ENCODE assay signal across 13 cellular contexts in the genomic region with DNA sequence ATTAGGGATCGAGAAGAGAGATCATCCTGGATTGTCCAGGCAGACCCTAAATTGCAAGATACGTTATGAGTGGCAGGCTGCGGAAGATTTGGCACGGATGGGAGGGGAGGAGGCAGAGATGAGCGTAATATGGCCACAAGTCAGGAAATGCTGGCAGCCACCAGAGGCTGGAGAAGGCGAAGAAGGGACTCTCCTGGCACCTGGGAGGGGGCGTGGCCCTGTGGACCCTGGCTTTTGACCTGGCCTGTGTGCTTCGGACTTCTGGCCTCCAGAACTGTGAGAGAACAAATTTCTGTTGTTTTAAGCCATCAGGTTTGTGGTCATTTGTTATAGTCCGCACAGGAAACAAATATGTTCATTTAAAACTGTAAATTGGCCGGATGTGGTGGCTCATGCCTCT. TPM values are rescaled to one million over a fixed set of nuclear protein-coding genes. Genes with fewer than 3 reads are reported as not detected.
DNase-seq lines count a peak whose midpoint lies in the region; ATAC-seq and TF ChIP-seq lines count a peak whose summit lies in the region.
"Had no signal": no experiment of that assay in that cellular context is flagged by ENCODE, and none has a peak within 500 bp of the region (broad histone marks: within the 10 kb centered on the region; RNA-seq: fewer than 3 reads in every experiment).

No MANE protein-coding gene starts in this region.

- peaks cover 13% of the 10 kb centered on the region for H3K4me1 Mint-ChIP-seq in activated CD8-positive, alpha-beta T cell treated with anti-CD3 and anti-CD28 coated beads, Interleukin-2, amount 10 ng/mL, durations not matched to agents 7 days and 5 days (ENCODE audit: low read depth)
- H3K4me1 Mint-ChIP-seq in activated CD8-positive, alpha-beta T cell treated with anti-CD3 and anti-CD28 coated beads for 36 hours (ENCODE audit: low read depth), result peaks cover 9% of the 10 kb centered on the region
- H3K4me1 Mint-ChIP-seq in type B pancreatic cell (ENCODE audit: unreplicated experiment), result peaks cover 6% of the 10 kb centered on the region

- no peak overlapping the region for H3K4me3 Mint-ChIP-seq in activated CD8-positive, alpha-beta T cell treated with anti-CD3 and anti-CD28 coated beads, Interleukin-2, amount 10 ng/mL, durations not matched to agents 7 days and 5 days
- H3K4me3 Mint-ChIP-seq in activated CD8-positive, alpha-beta T cell treated with anti-CD3 and anti-CD28 coated beads for 36 hours, result no peak overlapping the region
- H3K4me3 Mint-ChIP-seq in type B pancreatic cell, result no peak overlapping the region
- H3K4me3 Mint-ChIP-seq: CD4-positive, CD25-positive, alpha-beta regulatory T cell had no signal

- POLR2A ChIA-PET in activated CD8-positive, alpha-beta T cell treated with anti-CD3 and anti-CD28 coated beads, Interleukin-2, amount 10 ng/mL, durations not matched to agents 7 days and 5 days (lab: Charles Lee), result no interaction called here
- POLR2A ChIA-PET in activated CD8-positive, alpha-beta T cell treated with anti-CD3 and anti-CD28 coated beads for 36 hours (lab: Charles Lee), result no interaction called here

- peaks cover 15% of the 10 kb centered on the region for H3K27me3 Mint-ChIP-seq in activated CD8-positive, alpha-beta T cell treated with anti-CD3 and anti-CD28 coated beads, Interleukin-2, amount 10 ng/mL, durations not matched to agents 7 days and 5 days (ENCODE audit: low read depth)
- H3K27me3 Mint-ChIP-seq in activated CD8-positive, alpha-beta T cell treated with anti-CD3 and anti-CD28 coated beads for 36 hours, result peaks cover 15% of the 10 kb centered on the region
- H3K27me3 Mint-ChIP-seq in type B pancreatic cell, result peaks cover 3% of the 10 kb centered on the region

- CTCF ChIA-PET in activated CD8-positive, alpha-beta T cell treated with anti-CD3 and anti-CD28 coated beads, Interleukin-2, amount 10 ng/mL, durations not matched to agents 7 days and 5 days (lab: Charles Lee), result no interaction called here
- CTCF ChIA-PET in activated CD8-positive, alpha-beta T cell treated with anti-CD3 and anti-CD28 coated beads for 36 hours (lab: Charles Lee), result no interaction called here

- peak; percentile 9 for DNase-seq in activated CD8-positive, alpha-beta T cell treated with anti-CD3 and anti-CD28 coated beads, Interleukin-2, amount 10 ng/mL, durations not matched to agents 7 days and 5 days
- no peak for DNase-seq in activated CD8-positive, alpha-beta T cell treated with anti-CD3 and anti-CD28 coated beads for 36 hours
- DNase-seq in NCI-H82 (lab: John Stamatoyannopoulos, UW), result peak; percentile 96
- DNase-seq in islet precursor cell, result peak; percentile 34
- peak; percentile 53 for DNase-seq in type B pancreatic cell (ENCODE audit: extremely low spot score, unreplicated experiment)
- no peak for DNase-seq in NCI-H2107 treated with DMSO at 0.1 percent for 48 hours (lab: John Stamatoyannopoulos, UW; ENCODE audit: unreplicated experiment)
- DNase-seq: ACHN; CD4-positive, CD25-positive, alpha-beta regulatory T cell; DMS53; GF-D8; GM23248; H7 had no signal

- H3K27ac Mint-ChIP-seq in activated CD8-positive, alpha-beta T cell treated with anti-CD3 and anti-CD28 coated beads, Interleukin-2, amount 10 ng/mL, durations not matched to agents 7 days and 5 days, result no peak overlapping the region
- H3K27ac Mint-ChIP-seq in activated CD8-positive, alpha-beta T cell treated with anti-CD3 and anti-CD28 coated beads for 36 hours, result no peak overlapping the region
- no peak overlapping the region for H3K27ac Mint-ChIP-seq in type B pancreatic cell
- H3K27ac Mint-ChIP-seq: CD4-positive, CD25-positive, alpha-beta regulatory T cell had no signal

- intact Hi-C loops in activated CD8-positive, alpha-beta T cell treated with anti-CD3 and anti-CD28 coated beads for 36 hours (cut with micrococcal nuclease), result no loop called here

- no peak for ATAC-seq in activated CD8-positive, alpha-beta T cell treated with anti-CD3 and anti-CD28 coated beads, Interleukin-2, amount 10 ng/mL, durations not matched to agents 7 days and 5 days
- no peak for ATAC-seq in activated CD8-positive, alpha-beta T cell treated with anti-CD3 and anti-CD28 coated beads for 36 hours
- ATAC-seq in GM18909 (IDR thresholded peaks at IDR 0.05; ENCODE audit: poor library complexity, unreplicated experiment), result no peak

- no peaks in the 10 kb centered on the region for H3K36me3 Mint-ChIP-seq in activated CD8-positive, alpha-beta T cell treated with anti-CD3 and anti-CD28 coated beads, Interleukin-2, amount 10 ng/mL, durations not matched to agents 7 days and 5 days (ENCODE audit: low read depth)
- H3K36me3 Mint-ChIP-seq in activated CD8-positive, alpha-beta T cell treated with anti-CD3 and anti-CD28 coated beads for 36 hours (ENCODE audit: low read depth), result no peaks in the 10 kb centered on the region
- H3K36me3 Mint-ChIP-seq in type B pancreatic cell, result no peaks in the 10 kb centered on the region
- H3K36me3 Mint-ChIP-seq: CD4-positive, CD25-positive, alpha-beta regulatory T cell had no signal

- TF ChIP-seq CTCF in activated CD8-positive, alpha-beta T cell treated with anti-CD3 and anti-CD28 coated beads for 36 hours (IDR thresholded peaks at IDR 0.05), result no peak
- no peak for TF ChIP-seq CTCF in type B pancreatic cell (conservative IDR thresholded peaks at IDR 0.05)

- H3K9me3 Mint-ChIP-seq in activated CD8-positive, alpha-beta T cell treated with anti-CD3 and anti-CD28 coated beads, Interleukin-2, amount 10 ng/mL, durations not matched to agents 7 days and 5 days (ENCODE audit: insufficient read depth), result no peaks in the 10 kb centered on the region
- H3K9me3 Mint-ChIP-seq in activated CD8-positive, alpha-beta T cell treated with anti-CD3 and anti-CD28 coated beads for 36 hours, result no peaks in the 10 kb centered on the region
- H3K9me3 Mint-ChIP-seq in type B pancreatic cell, result no peaks in the 10 kb centered on the region
- H3K9me3 Mint-ChIP-seq: CD4-positive, CD25-positive, alpha-beta regulatory T cell had no signal

RNA-seq across cellular contexts. Expression of a gene that starts 31.9 kb away (rescaled TPM):
- total RNA-seq in activated CD8-positive, alpha-beta T cell treated with anti-CD3 and anti-CD28 coated beads, Interleukin-2, amount 10 ng/mL, durations not matched to agents 7 days and 5 days, result 10 to 100 TPM in 1 of 2 experiments, 1 to 10 TPM in 1; 9.1 to 10.6 TPM
- 10 to 100 TPM; 22.8 to 24.7 TPM for total RNA-seq in activated CD8-positive, alpha-beta T cell treated with anti-CD3 and anti-CD28 coated beads for 36 hours
- 66.9 and 87.1 TPM in 2 replicates for total RNA-seq in type B pancreatic cell (ENCODE audit: low replicate concordance)

Comparison
In these comparisons a context has a peak if more than half of its experiments do, and no peak if none do; other contexts are left out.
1. DNase-seq: peak in activated CD8-positive, alpha-beta T cell treated with anti-CD3 and anti-CD28 coated beads, Interleukin-2, amount 10 ng/mL, durations not matched to agents 7 days and 5 days (single experiment), NCI-H82 (single experiment), islet precursor cell (single experiment) and type B pancreatic cell (single experiment); none in activated CD8-positive, alpha-beta T cell treated with anti-CD3 and anti-CD28 coated beads for 36 hours (single experiment) and NCI-H2107 treated with DMSO at 0.1 percent for 48 hours (single experiment).